ENCODE assay signal across 1 cellular context in genomic region chr17:50681260-50682200, GRCh38.
TF ChIP-seq lines count a peak whose summit lies in the region.

No MANE protein-coding gene starts in this region.

TF ChIP-seq in HepG2, 621 proteins besides CTCF, POLR2A, EP300 and RAD21 (continued from another document and continues in another):
- TF ChIP-seq, protein P1, sequence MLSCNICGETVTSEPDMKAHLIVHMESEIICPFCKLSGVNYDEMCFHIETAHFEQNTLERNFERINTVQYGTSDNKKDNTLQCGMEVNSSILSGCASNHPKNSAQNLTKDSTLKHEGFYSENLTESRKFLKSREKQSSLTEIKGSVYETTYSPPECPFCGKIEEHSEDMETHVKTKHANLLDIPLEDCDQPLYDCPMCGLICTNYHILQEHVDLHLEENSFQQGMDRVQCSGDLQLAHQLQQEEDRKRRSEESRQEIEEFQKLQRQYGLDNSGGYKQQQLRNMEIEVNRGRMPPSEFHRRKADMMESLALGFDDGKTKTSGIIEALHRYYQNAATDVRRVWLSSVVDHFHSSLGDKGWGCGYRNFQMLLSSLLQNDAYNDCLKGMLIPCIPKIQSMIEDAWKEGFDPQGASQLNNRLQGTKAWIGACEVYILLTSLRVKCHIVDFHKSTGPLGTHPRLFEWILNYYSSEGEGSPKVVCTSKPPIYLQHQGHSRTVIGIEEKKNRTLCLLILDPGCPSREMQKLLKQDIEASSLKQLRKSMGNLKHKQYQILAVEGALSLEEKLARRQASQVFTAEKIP (CRISPR knock-in tag; IDR thresholded peaks at IDR 0.05; ENCODE audit: borderline replicate concordance), result no peak
- TF ChIP-seq DMAP1 (CRISPR knock-in tag; IDR thresholded peaks at IDR 0.05) (0 out of 2 replicates have a peak, but pooled peaks have one; percentile 32), MLX (CRISPR knock-in tag; IDR thresholded peaks at IDR 0.05) (no peak), ZNF646 (CRISPR knock-in tag; IDR thresholded peaks at IDR 0.05) (0 out of 2 replicates have a peak, but pooled peaks have one; percentile 20), FOXO1 (CRISPR knock-in tag; IDR thresholded peaks at IDR 0.05) (0 out of 2 replicates have a peak, but pooled peaks have one; percentile 17), IKZF5 (CRISPR knock-in tag; IDR thresholded peaks at IDR 0.05) (peak; percentile 45; the same call in 1 of the 2 replicates), ZNF180 (CRISPR knock-in tag; IDR thresholded peaks at IDR 0.05; ENCODE audit: borderline replicate concordance, low read depth) (no peak), ZNF564 (CRISPR knock-in tag; IDR thresholded peaks at IDR 0.05) (no peak), ZSCAN5A (CRISPR knock-in tag; IDR thresholded peaks at IDR 0.05; ENCODE audit: borderline replicate concordance) (no peak), ZNF557 (CRISPR knock-in tag; IDR thresholded peaks at IDR 0.05) (no peak), ZNF350 (CRISPR knock-in tag; IDR thresholded peaks at IDR 0.05; ENCODE audit: borderline replicate concordance, low read depth) (no peak), CBX1 (IDR thresholded peaks at IDR 0.05; ENCODE audit: low read depth) (no peak), FOXJ3 (CRISPR knock-in tag; IDR thresholded peaks at IDR 0.05; ENCODE audit: borderline replicate concordance) (no peak), RORA (CRISPR knock-in tag; IDR thresholded peaks at IDR 0.05) (no peak), ZNF205 (CRISPR knock-in tag; IDR thresholded peaks at IDR 0.05) (no peak), ZNF383 (CRISPR knock-in tag; IDR thresholded peaks at IDR 0.05; ENCODE audit: borderline replicate concordance) (no peak), ZFP62 (CRISPR knock-in tag; IDR thresholded peaks at IDR 0.05) (no peak), ZNF720 (CRISPR knock-in tag; IDR thresholded peaks at IDR 0.05) (no peak), SP2 (CRISPR knock-in tag; IDR thresholded peaks at IDR 0.05) (no peak), JARID2 (CRISPR knock-in tag; IDR thresholded peaks at IDR 0.05; ENCODE audit: insufficient replicate concordance) (no peak), ZNF280B (CRISPR knock-in tag; IDR thresholded peaks at IDR 0.05; ENCODE audit: borderline replicate concordance) (no peak; the same call in 1 of the 2 replicates), CREB3 (CRISPR knock-in tag; IDR thresholded peaks at IDR 0.05) (no peak), ZNF451 (CRISPR knock-in tag; IDR thresholded peaks at IDR 0.05) (no peak), ZNF234 (CRISPR knock-in tag; conservative IDR thresholded peaks at IDR 0.05) (no peak), KIAA2018 (CRISPR knock-in tag; IDR thresholded peaks at IDR 0.05; ENCODE audit: borderline replicate concordance) (no peak), ATF7-NPFF (CRISPR knock-in tag; IDR thresholded peaks at IDR 0.05; ENCODE audit: low read depth) (no peak), FOXC1 (CRISPR knock-in tag; IDR thresholded peaks at IDR 0.05; ENCODE audit: borderline replicate concordance) (no peak), KAT8 (CRISPR knock-in tag; IDR thresholded peaks at IDR 0.05) (no peak), MED13 (CRISPR knock-in tag; IDR thresholded peaks at IDR 0.05) (no peak)
- TF ChIP-seq, protein P2, sequence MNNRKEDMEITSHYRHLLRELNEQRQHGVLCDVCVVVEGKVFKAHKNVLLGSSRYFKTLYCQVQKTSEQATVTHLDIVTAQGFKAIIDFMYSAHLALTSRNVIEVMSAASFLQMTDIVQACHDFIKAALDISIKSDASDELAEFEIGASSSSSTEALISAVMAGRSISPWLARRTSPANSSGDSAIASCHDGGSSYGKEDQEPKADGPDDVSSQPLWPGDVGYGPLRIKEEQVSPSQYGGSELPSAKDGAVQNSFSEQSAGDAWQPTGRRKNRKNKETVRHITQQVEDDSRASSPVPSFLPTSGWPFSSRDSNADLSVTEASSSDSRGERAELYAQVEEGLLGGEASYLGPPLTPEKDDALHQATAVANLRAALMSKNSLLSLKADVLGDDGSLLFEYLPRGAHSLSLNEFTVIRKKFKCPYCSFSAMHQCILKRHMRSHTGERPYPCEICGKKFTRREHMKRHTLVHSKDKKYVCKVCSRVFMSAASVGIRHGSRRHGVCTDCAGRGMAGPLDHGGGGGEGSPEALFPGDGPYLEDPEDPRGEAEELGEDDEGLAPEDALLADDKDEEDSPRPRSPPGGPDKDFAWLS (CRISPR knock-in tag; IDR thresholded peaks at IDR 0.05; ENCODE audit: borderline replicate concordance), result no peak
